In the genomic region with DNA sequence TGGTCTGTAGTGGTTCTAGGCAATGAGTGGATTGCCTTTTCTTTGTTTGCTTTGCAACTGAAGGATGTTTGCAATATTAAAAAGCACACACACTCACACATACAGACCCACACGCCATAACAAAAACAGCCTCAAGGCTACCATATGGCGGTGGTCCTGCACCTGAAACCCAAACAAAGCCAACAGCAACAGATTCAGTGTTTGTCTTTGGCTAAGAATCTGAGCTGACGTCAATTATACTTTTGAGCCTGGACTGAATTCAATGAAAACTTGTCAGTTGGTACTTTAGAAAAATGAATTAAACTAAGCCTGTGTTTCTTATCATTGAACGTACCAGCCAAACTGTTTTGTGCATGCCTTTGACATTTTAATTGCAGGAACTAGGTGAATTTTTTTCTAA, we compare ENCODE assay signal across 16 cellular contexts.
DNase-seq lines count a peak whose midpoint lies in the region; ATAC-seq and TF ChIP-seq lines count a peak whose summit lies in the region.
"Had no signal": no experiment of that assay in that cellular context is flagged by ENCODE, and none has a peak within 500 bp of the region (broad histone marks: within the 10 kb centered on the region; RNA-seq: fewer than 3 reads in every experiment).

No MANE protein-coding gene starts in this region.

- no peak overlapping the region for H2BK5ac ChIP-seq in neuronal stem cell (ENCODE audit: low read length)

- H3K27ac ChIP-seq in left lung (no peak overlapping the region), neuronal stem cell (replicated peaks; ENCODE audit: low read length) (no peak overlapping the region)
- H3K27ac ChIP-seq: BLaER1 treated with 17β-estradiol and CSF1 and Interleukin-3, amounts not matched to agents 10 nM and 100 nM; colonic mucosa had no signal

- H3K9ac ChIP-seq in neuronal stem cell (ENCODE audit: low read depth, low read length, poor library complexity): no peak overlapping the region
- H3K9ac ChIP-seq: BLaER1 treated with 17β-estradiol and CSF1 and Interleukin-3, amounts not matched to agents 10 nM and 100 nM had no signal

- peak; percentile 50 for ATAC-seq in left lung
- ATAC-seq in activated naive CD4-positive, alpha-beta T cell treated with anti-CD3 and anti-CD28 coated beads, Interleukin-2, amount 50 U/mL, for 72 hours: no peak
- ATAC-seq: activated CD8-positive, alpha-beta T cell treated with anti-CD3 and anti-CD28 coated beads for 36 hours; PC-3 had no signal

- H3K4me3 ChIP-seq in left lung (no peak overlapping the region), neuronal stem cell (ENCODE audit: low read length in 2 of 2) (no peak overlapping the region)
- H3K4me3 ChIP-seq: BLaER1 treated with 17β-estradiol and CSF1 and Interleukin-3, amounts not matched to agents 10 nM and 100 nM; colonic mucosa had no signal

- no CpG with 5 or more reads among the region's 4 CpGs for WGBS in neuronal stem cell (ENCODE audit: extremely low coverage in 2 of 2, insufficient read length in 2 of 2, insufficient replicate concordance in 1 of 2), 2 donors

- H3K4ac ChIP-seq in neuronal stem cell (ENCODE audit: low read length): no peak overlapping the region

- H3K9me3 ChIP-seq in left lung (no peaks in the 10 kb centered on the region), neuronal stem cell (replicated peaks in 1 of 2; ENCODE audit: control insufficient read depth in 2 of 2, insufficient read depth in 1 of 2, low read depth in 1 of 2, low read length in 2 of 2) (no peaks in the 10 kb centered on the region)
- H3K9me3 ChIP-seq: BLaER1 treated with 17β-estradiol and CSF1 and Interleukin-3, amounts not matched to agents 10 nM and 100 nM; colonic mucosa had no signal

- no peak overlapping the region for H3K14ac ChIP-seq in neuronal stem cell (ENCODE audit: low read length)

- H3K27ac Mint-ChIP-seq in activated naive CD4-positive, alpha-beta T cell treated with anti-CD3 and anti-CD28 coated beads, Interleukin-2, amount 50 U/mL, for 72 hours: no peak overlapping the region
- H3K27ac Mint-ChIP-seq: activated CD8-positive, alpha-beta T cell treated with anti-CD3 and anti-CD28 coated beads for 36 hours; activated T-helper 1 cell treated with anti-CD3 and anti-CD28 coated beads, Interleukin-12 subunit alpha, Interleukin-12 subunit beta, Interleukin-2, Interleukin-4 antibody, amounts not matched to agents 30 ng/mL and 10 ng/mL and 1 ng/mL, durations not matched to agents 14 hours and 24 hours and 36 hours; IgD-negative memory B cell had no signal

- intact Hi-C loops in left lung (cut with DNase I): no loop called here
- intact Hi-C loops in posterior cingulate gyrus (cut with DNase I): no loop called here

- H3K27me3 ChIP-seq in left lung (no peaks in the 10 kb centered on the region), neuronal stem cell (ENCODE audit: control insufficient read depth in 3 of 3, insufficient read depth in 3 of 3, low read depth in 1 of 3, low read length in 3 of 3) (no peaks in the 10 kb centered on the region)
- H3K27me3 ChIP-seq: BLaER1 treated with 17β-estradiol and CSF1 and Interleukin-3, amounts not matched to agents 10 nM and 100 nM; colonic mucosa had no signal

- H3K36me3 ChIP-seq in left lung (no peaks in the 10 kb centered on the region), neuronal stem cell (replicated peaks in 1 of 2; ENCODE audit: control insufficient read depth in 2 of 2, insufficient read depth in 2 of 2, low read length in 2 of 2) (no peaks in the 10 kb centered on the region)
- H3K36me3 ChIP-seq: BLaER1 treated with 17β-estradiol and CSF1 and Interleukin-3, amounts not matched to agents 10 nM and 100 nM; colonic mucosa had no signal

- H2BK120ac ChIP-seq in neuronal stem cell (ENCODE audit: low read depth, low read length): no peak overlapping the region

- no peak overlapping the region for H3K23ac ChIP-seq in neuronal stem cell (ENCODE audit: low read depth, low read length, poor library complexity)

- H3K4me1 ChIP-seq in left lung (no peaks in the 10 kb centered on the region), neuronal stem cell (ENCODE audit: control insufficient read depth in 2 of 2, insufficient read depth in 1 of 2, low read depth in 1 of 2, low read length in 2 of 2) (peaks cover 2 to 4% of the 10 kb centered on the region in 2 donors)
- H3K4me1 ChIP-seq: BLaER1 treated with 17β-estradiol and CSF1 and Interleukin-3, amounts not matched to agents 10 nM and 100 nM; colonic mucosa had no signal

- H4K8ac ChIP-seq in neuronal stem cell (ENCODE audit: low read depth, low read length): no peak overlapping the region

- no peak overlapping the region for H2AK5ac ChIP-seq in neuronal stem cell (ENCODE audit: low read depth, low read length)

- H3K36me3 Mint-ChIP-seq in activated naive CD4-positive, alpha-beta T cell treated with anti-CD3 and anti-CD28 coated beads, Interleukin-2, amount 50 U/mL, for 72 hours: no peaks in the 10 kb centered on the region
- H3K36me3 Mint-ChIP-seq: IgD-negative memory B cell had no signal

- H3K18ac ChIP-seq in neuronal stem cell (ENCODE audit: low read length): no peak overlapping the region

- DNase-seq in NCI-H1092 (lab: John Stamatoyannopoulos, UW) (peak; percentile 63), NCI-H2081 treated with DMSO at 0.1 percent for 48 hours (lab: John Stamatoyannopoulos, UW) (peak; percentile 68), SHP77 (lab: John Stamatoyannopoulos, UW) (peak; percentile 94 to 97), left lung (no peak), neuronal stem cell (ENCODE audit: low spot score) (no peak), posterior cingulate gyrus (no peak)
- DNase-seq in activated naive CD4-positive, alpha-beta T cell treated with anti-CD3 and anti-CD28 coated beads, Interleukin-2, amount 50 U/mL, for 72 hours (ENCODE audit: low spot score in 2 of 2): no peak
- DNase-seq: activated CD8-positive, alpha-beta T cell treated with anti-CD3 and anti-CD28 coated beads for 36 hours; colonic mucosa; midbrain; NCI-H1048; occipital lobe; PC-3 had no signal

- H3K79me1 ChIP-seq in neuronal stem cell (ENCODE audit: low read depth, low read length): no peaks in the 10 kb centered on the region

- no peak overlapping the region for H2BK12ac ChIP-seq in neuronal stem cell (ENCODE audit: low read length)

- no peaks in the 10 kb centered on the region for H3K9me3 Mint-ChIP-seq in activated naive CD4-positive, alpha-beta T cell treated with anti-CD3 and anti-CD28 coated beads, Interleukin-2, amount 50 U/mL, for 72 hours
- H3K9me3 Mint-ChIP-seq: activated CD8-positive, alpha-beta T cell treated with anti-CD3 and anti-CD28 coated beads for 36 hours; activated T-helper 1 cell treated with anti-CD3 and anti-CD28 coated beads, Interleukin-12 subunit alpha, Interleukin-12 subunit beta, Interleukin-2, Interleukin-4 antibody, amounts not matched to agents 30 ng/mL and 10 ng/mL and 1 ng/mL, durations not matched to agents 14 hours and 24 hours and 36 hours; IgD-negative memory B cell had no signal

- H3K4me2 ChIP-seq in neuronal stem cell (ENCODE audit: insufficient read depth, low read length, poor library complexity, severe bottlenecking): no peak overlapping the region
- H3K4me2 ChIP-seq: BLaER1 treated with 17β-estradiol and CSF1 and Interleukin-3, amounts not matched to agents 10 nM and 100 nM had no signal

- no peak overlapping the region for H2BK15ac ChIP-seq in neuronal stem cell (ENCODE audit: low read length)

- H4K91ac ChIP-seq in neuronal stem cell (ENCODE audit: low read depth, low read length, poor library complexity): no peak overlapping the region

- no peak for TF ChIP-seq CTCF in left lung (IDR thresholded peaks at IDR 0.05)

- no peak overlapping the region for H2AFZ ChIP-seq in neuronal stem cell (ENCODE audit: low read length)

Comparison
In these comparisons a context has a peak if more than half of its experiments do, and no peak if none do; other contexts are left out.
1. DNase-seq: peak in NCI-H1092 (single experiment), NCI-H2081 treated with DMSO at 0.1 percent for 48 hours (single experiment) and SHP77 (2 of 2); none in left lung (0 of 2), activated naive CD4-positive, alpha-beta T cell treated with anti-CD3 and anti-CD28 coated beads, Interleukin-2, amount 50 U/mL, for 72 hours (0 of 2), neuronal stem cell (single experiment) and posterior cingulate gyrus (0 of 10).